In the genomic region with DNA sequence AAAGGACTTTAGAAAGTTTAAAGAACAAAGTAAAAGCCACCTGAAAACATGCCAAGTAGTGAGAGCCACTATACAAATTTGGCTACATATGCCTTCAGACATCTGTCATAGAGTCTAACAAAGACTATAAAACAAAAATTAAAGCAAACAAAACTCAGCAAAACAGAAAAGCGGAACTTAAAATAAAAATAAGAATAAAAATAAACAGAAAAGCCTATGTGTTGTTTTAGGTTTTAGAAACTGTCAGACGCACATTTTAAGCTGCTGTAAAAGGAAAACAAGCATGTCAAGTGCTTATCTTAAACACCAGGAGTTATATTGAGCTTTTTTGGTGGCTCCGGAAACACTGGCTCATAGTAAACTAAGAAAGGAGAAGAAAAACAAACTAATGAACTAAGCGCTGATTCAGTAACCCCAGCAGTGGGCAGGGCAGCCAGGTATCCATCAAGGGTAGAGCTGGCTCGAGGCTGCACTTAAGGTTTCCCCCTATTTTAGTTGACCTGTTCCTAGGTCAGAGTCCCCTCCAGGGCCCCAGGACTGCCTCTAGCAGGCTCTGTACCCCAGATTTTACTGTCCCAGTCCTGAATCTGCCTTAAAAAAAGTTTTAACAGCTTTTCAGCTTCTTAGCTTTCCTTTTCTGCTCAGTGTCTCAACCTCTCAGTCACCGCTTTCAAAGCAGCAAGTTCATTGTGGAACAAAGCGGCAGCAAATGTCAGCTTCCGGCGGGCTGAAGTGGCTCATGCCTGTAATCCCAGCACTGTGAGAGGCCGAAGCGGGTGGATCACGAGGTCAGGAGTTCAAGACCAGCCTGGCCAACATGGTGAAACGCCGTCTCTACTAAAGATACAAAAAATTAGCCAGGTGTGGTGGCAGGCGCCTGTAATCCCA, we compare ENCODE assay signal across 8 cellular contexts. TPM values are rescaled to one million over a fixed set of nuclear protein-coding genes. Genes with fewer than 3 reads are reported as not detected.
DNase-seq lines count a peak whose midpoint lies in the region; ATAC-seq and TF ChIP-seq lines count a peak whose summit lies in the region.

No MANE protein-coding gene starts in this region.

- POLR2A ChIA-PET in CD8-positive, alpha-beta memory T cell (lab: Charles Lee): interaction anchor here (0.6 to 0.7 kb wide), 5 partner anchors 11 to 555 kb away, joined by 3 to 9 read pairs (median 3); no protein-coding TSS in a partner anchor

- no peaks in the 10 kb centered on the region for H3K9me3 ChIP-seq in CD8-positive, alpha-beta memory T cell (ENCODE audit: low read length)
- H3K9me3 ChIP-seq in thoracic aorta: no peaks in the 10 kb centered on the region

- peak overlapping the region; percentile 6 to 78 (median 68) for H3K4me3 Mint-ChIP-seq in CD8-positive, alpha-beta memory T cell

- intact Hi-C loops in left colon (cut with DNase I, micrococcal nuclease): no loop called here

- H3K9me3 Mint-ChIP-seq in CD8-positive, alpha-beta memory T cell: no peaks in the 10 kb centered on the region

- H3K27me3 Mint-ChIP-seq in CD8-positive, alpha-beta memory T cell: no peaks in the 10 kb centered on the region

- H3K36me3 Mint-ChIP-seq in CD8-positive, alpha-beta memory T cell: peaks cover 0 to 3% (median 0%) of the 10 kb centered on the region in 3 donors

- TF ChIP-seq CTCF in GM20000 (IDR thresholded peaks at IDR 0.05; ENCODE audit: extremely low read depth, missing control alignments): no peak
- no peak for TF ChIP-seq CTCF in HL-60 (IDR thresholded peaks at IDR 0.05; ENCODE audit: insufficient read depth, low read length)
- TF ChIP-seq CTCF in thoracic aorta (IDR thresholded peaks at IDR 0.05): no peak

- peak in 3 of 5 donors; percentile 2 to 41 (median 3) for DNase-seq in CD8-positive, alpha-beta memory T cell
- peak; percentile 34 for DNase-seq in GM20000 (ENCODE audit: low spot score)
- peak in 1 of 2 experiments; percentile 26 for DNase-seq in HL-60 (ENCODE audit: low read depth in 1 of 2, low spot score in 1 of 2)
- peak; percentile 18 for DNase-seq in activated T-cell treated with anti-CD3 and anti-CD28 coated beads for 4 hours
- peak in 1 of 2 donors; percentile 34 for DNase-seq in left colon
- no peak for DNase-seq in thoracic aorta (ENCODE audit: low spot score)
- DNase-seq in NCI-H187 treated with DMSO at 0.1 percent for 48 hours (lab: John Stamatoyannopoulos, UW): no peak
- DNase-seq in ecto neural progenitor cell (ENCODE audit: low spot score): no peak

- H3K4me1 ChIP-seq in CD8-positive, alpha-beta memory T cell (ENCODE audit: insufficient read depth, low read length): peaks cover 8% of the 10 kb centered on the region
- H3K4me1 ChIP-seq in thoracic aorta (ENCODE audit: control insufficient read depth in 1 of 2, low read depth in 2 of 2): peaks cover 9 to 38% of the 10 kb centered on the region in 2 donors

- peak overlapping the region; percentile 29 for H3K4me3 ChIP-seq in CD8-positive, alpha-beta memory T cell (ENCODE audit: low read length)
- no peak overlapping the region for H3K4me3 ChIP-seq in HL-60 (replicated peaks; ENCODE audit: insufficient read depth, low read length)
- peak overlapping the region; percentile 60 for H3K4me3 ChIP-seq in thoracic aorta

- CTCF ChIA-PET in CD8-positive, alpha-beta memory T cell (lab: Charles Lee): interaction anchor here (0.8 to 2.1 kb wide), 4 partner anchors 8 to 28 kb away, joined by 3 to 12 read pairs (median 4); no protein-coding TSS in a partner anchor

- H3K4me1 Mint-ChIP-seq in CD8-positive, alpha-beta memory T cell: peaks cover 14 to 20% (median 18%) of the 10 kb centered on the region in 3 donors

- no peaks in the 10 kb centered on the region for H3K27me3 ChIP-seq in CD8-positive, alpha-beta memory T cell (ENCODE audit: insufficient read depth, low read length, poor library complexity, severe bottlenecking)
- H3K27me3 ChIP-seq in HL-60 (ENCODE audit: insufficient read depth, poor library complexity, severe bottlenecking): no peaks in the 10 kb centered on the region
- no peaks in the 10 kb centered on the region for H3K27me3 ChIP-seq in thoracic aorta (replicated peaks; ENCODE audit: insufficient read depth)

- peak overlapping the region; percentile 57 for H3K27ac ChIP-seq in CD8-positive, alpha-beta memory T cell (ENCODE audit: low read depth, low read length)
- H3K27ac ChIP-seq in HL-60 (replicated peaks) (peak overlapping the region; percentile 3), thoracic aorta (peak overlapping the region; percentile 91 to 95)

- peak overlapping the region; percentile 19 to 84 (median 66) for H3K27ac Mint-ChIP-seq in CD8-positive, alpha-beta memory T cell

- peak; percentile 26 for ATAC-seq in left colon
- ATAC-seq in thoracic aorta (ENCODE audit: insufficient number of reproducible peaks, low FRiP score, low read depth): peak; percentile 5

- no peaks in the 10 kb centered on the region for H3K36me3 ChIP-seq in CD8-positive, alpha-beta memory T cell (ENCODE audit: insufficient read depth, low read length)
- H3K36me3 ChIP-seq in thoracic aorta: no peaks in the 10 kb centered on the region

RNA-seq across cellular contexts. Expression of gene RMC1, which starts 15.3 kb away (rescaled TPM):
- 10 to 100 TPM; 45.5 to 47.7 TPM for total RNA-seq in CD8-positive, alpha-beta memory T cell
- polyA plus RNA-seq in CD8-positive, alpha-beta memory T cell: 41.3 TPM
- 10 to 100 TPM; 28.5 to 33.5 TPM for total RNA-seq in left colon
- total RNA-seq in thoracic aorta: 10 to 100 TPM; 16.8 to 27.5 TPM

RNA-seq across cellular contexts. Expression of gene RIOK3, which starts 34.9 kb away (rescaled TPM):
- 10 to 100 TPM; 55.3 to 56.4 TPM for total RNA-seq in CD8-positive, alpha-beta memory T cell
- 41.6 TPM for polyA plus RNA-seq in CD8-positive, alpha-beta memory T cell
- total RNA-seq in left colon (100 to 1,000 TPM; 172 to 181 TPM), thoracic aorta (10 to 100 TPM; 51.3 to 59.0 TPM)

Comparison
In these comparisons a context has a peak if more than half of its experiments do, and no peak if none do; other contexts are left out.
1. DNase-seq: peak in CD8-positive, alpha-beta memory T cell (3 of 5), GM20000 (single experiment) and activated T-cell treated with anti-CD3 and anti-CD28 coated beads for 4 hours (single experiment); none in thoracic aorta (single experiment), NCI-H187 treated with DMSO at 0.1 percent for 48 hours (single experiment) and ecto neural progenitor cell (single experiment).
2. H3K27ac ChIP-seq: peak in every context shown above with its lines; median percentile 93 in thoracic aorta; 57 in CD8-positive, alpha-beta memory T cell; 3 in HL-60.